ENCODE assay signal across 27 cellular contexts in genomic region chrX:46209768-46210167, GRCh38.
DNase-seq lines count a peak whose midpoint lies in the region; ATAC-seq, FAIRE-seq and TF ChIP-seq lines count a peak whose summit lies in the region.
"Had no signal": no experiment of that assay in that cellular context is flagged by ENCODE, and none has a peak within 500 bp of the region (broad histone marks: within the 10 kb centered on the region; RNA-seq: fewer than 3 reads in every experiment).

No MANE protein-coding gene starts in this region.

- H3K4me3 Mint-ChIP-seq in type B pancreatic cell = peak overlapping the region; percentile 67
- H3K4me3 Mint-ChIP-seq: activated naive CD4-positive, alpha-beta T cell treated with anti-CD3 and anti-CD28 coated beads, Interleukin-2, amount 50 U/mL, for 24 hours; IgD-negative memory B cell; natural killer cell; stimulated activated naive CD8-positive, alpha-beta T cell treated with anti-CD3 and anti-CD28 coated beads, Interleukin-15, amount 100 ng/mL, for 72 hours had no signal

- ATAC-seq in foreskin keratinocyte = peak; percentile 80
- ATAC-seq: natural killer cell; right lobe of liver; stimulated activated naive CD8-positive, alpha-beta T cell treated with anti-CD3 and anti-CD28 coated beads, Interleukin-15, amount 100 ng/mL, for 72 hours had no signal

- no peaks in the 10 kb centered on the region for H3K27me3 ChIP-seq in foreskin keratinocyte
- H3K27me3 ChIP-seq: BLaER1 treated with 17β-estradiol and CSF1 and Interleukin-3, amounts not matched to agents 10 nM and 100 nM; right lobe of liver; SJCRH30 had no signal

- H3K36me3 Mint-ChIP-seq in type B pancreatic cell = no peaks in the 10 kb centered on the region
- H3K36me3 Mint-ChIP-seq: activated naive CD4-positive, alpha-beta T cell treated with anti-CD3 and anti-CD28 coated beads, Interleukin-2, amount 50 U/mL, for 24 hours; IgD-negative memory B cell; natural killer cell had no signal

- peak; percentile 31 for DNase-seq in HPDE6-E6E7 (ENCODE audit: extremely low spot score)
- DNase-seq in RCC 7860 (ENCODE audit: low spot score) = peak; percentile 7
- peak; percentile 86 to 93 for DNase-seq in foreskin keratinocyte
- no peak for DNase-seq in type B pancreatic cell (ENCODE audit: extremely low spot score, unreplicated experiment)
- DNase-seq in amniotic stem cell (lab: John Stamatoyannopoulos, UW) = no peak
- DNase-seq in NCI-H2171 treated with DMSO at 0.1 percent for 48 hours (lab: John Stamatoyannopoulos, UW) = no peak
- DNase-seq in ureter (ENCODE audit: low spot score) = no peak
- DNase-seq: activated CD4-positive, alpha-beta T cell treated with anti-CD3 and anti-CD28 coated beads for 48 hours; activated T-cell treated with anti-CD3 and anti-CD28 coated beads for 4 hours; amygdala; GDM1; natural killer cell; NCI-H1105; NCI-H1930; NCI-H524 treated with DMSO at 0.1 percent for 48 hours; NK-92 treated with Interleukin-12 subunit alpha and Interleukin-12 subunit beta, amount 100 ng/mL, for 24 hours; nucleus accumbens; right lobe of liver; SJCRH30; stimulated activated naive CD8-positive, alpha-beta T cell treated with anti-CD3 and anti-CD28 coated beads, Interleukin-15, amount 100 ng/mL, for 72 hours; SW 1271; WERI-Rb-1 had no signal

- peak; percentile 54 for FAIRE-seq in RCC 7860 (lab: Jason Lieb, UNC)

- peaks cover 24% of the 10 kb centered on the region for H3K4me1 ChIP-seq in foreskin keratinocyte
- H3K4me1 ChIP-seq: right lobe of liver, SJCRH30 had no signal

- H3K27ac Mint-ChIP-seq in type B pancreatic cell = peak overlapping the region; percentile 91
- H3K27ac Mint-ChIP-seq: activated naive CD4-positive, alpha-beta T cell treated with anti-CD3 and anti-CD28 coated beads, Interleukin-2, amount 50 U/mL, for 24 hours; activated T-helper 2 cell treated with anti-CD3 and anti-CD28 coated beads, Interferon-gamma antibody, Interleukin-2, Interleukin-4, amounts not matched to agents 10 μg/mL and 5 μg/mL and 100 μg/mL, durations not matched to agents 14 hours and 24 hours and 36 hours; IgD-negative memory B cell; natural killer cell; progenitor cell of endocrine pancreas; stimulated activated naive CD8-positive, alpha-beta T cell treated with anti-CD3 and anti-CD28 coated beads, Interleukin-15, amount 100 ng/mL, for 72 hours had no signal

- no peaks in the 10 kb centered on the region for H3K9me3 Mint-ChIP-seq in type B pancreatic cell
- H3K9me3 Mint-ChIP-seq: activated naive CD4-positive, alpha-beta T cell treated with anti-CD3 and anti-CD28 coated beads, Interleukin-2, amount 50 U/mL, for 24 hours; natural killer cell; stimulated activated naive CD8-positive, alpha-beta T cell treated with anti-CD3 and anti-CD28 coated beads, Interleukin-15, amount 100 ng/mL, for 72 hours had no signal

- H3K27me3 Mint-ChIP-seq in type B pancreatic cell = no peaks in the 10 kb centered on the region
- H3K27me3 Mint-ChIP-seq: activated naive CD4-positive, alpha-beta T cell treated with anti-CD3 and anti-CD28 coated beads, Interleukin-2, amount 50 U/mL, for 24 hours; progenitor cell of endocrine pancreas; stimulated activated naive CD8-positive, alpha-beta T cell treated with anti-CD3 and anti-CD28 coated beads, Interleukin-15, amount 100 ng/mL, for 72 hours had no signal

- TF ChIP-seq CTCF in foreskin keratinocyte (conservative IDR thresholded peaks at IDR 0.05) (no peak), type B pancreatic cell (conservative IDR thresholded peaks at IDR 0.05) (no peak)

- H3K4me1 Mint-ChIP-seq in type B pancreatic cell (ENCODE audit: unreplicated experiment) = peaks cover 8% of the 10 kb centered on the region
- H3K4me1 Mint-ChIP-seq: IgD-negative memory B cell had no signal

- no peak overlapping the region for H3K27ac ChIP-seq in foreskin keratinocyte
- H3K27ac ChIP-seq: BLaER1 treated with 17β-estradiol and CSF1 and Interleukin-3, amounts not matched to agents 10 nM and 100 nM; right lobe of liver; SJCRH30; WERI-Rb-1 had no signal

Comparison
In these comparisons a context has a peak if more than half of its experiments do, and no peak if none do; other contexts are left out.
1. DNase-seq: peak in HPDE6-E6E7 (single experiment), RCC 7860 (single experiment) and foreskin keratinocyte (2 of 2); none in type B pancreatic cell (single experiment), amniotic stem cell (single experiment), NCI-H2171 treated with DMSO at 0.1 percent for 48 hours (single experiment) and ureter (single experiment).